Comparison of ENCODE assay signal across 19 cellular contexts in genomic region chr6:111282564-111282963, GRCh38.
DNase-seq lines count a peak whose midpoint lies in the region; ATAC-seq, FAIRE-seq and TF ChIP-seq lines count a peak whose summit lies in the region.
"Had no signal": no experiment of that assay in that cellular context is flagged by ENCODE, and none has a peak within 500 bp of the region (broad histone marks: within the 10 kb centered on the region; RNA-seq: fewer than 3 reads in every experiment).

No MANE protein-coding gene starts in this region.

- no peaks in the 10 kb centered on the region for H3K27me3 ChIP-seq in Caco-2 (replicated peaks; ENCODE audit: control insufficient read depth, insufficient read depth, low read length)
- no peaks in the 10 kb centered on the region for H3K27me3 ChIP-seq in H7 (ENCODE audit: control insufficient read depth, insufficient read depth, low read length)

- CTCF ChIA-PET in Caco-2 (lab: Charles Lee): no interaction called here

- BruUV-seq in Caco-2 (replicated peaks; lab: Mats Ljungman, UMichigan): no TSS peak

- no peak overlapping the region for H3K4me3 Mint-ChIP-seq in Caco-2 (ENCODE audit: unreplicated experiment)
- H3K4me3 Mint-ChIP-seq: CD4-positive, alpha-beta T cell; H9 had no signal

- peak; percentile 64 for FAIRE-seq in RCC 7860 (lab: Jason Lieb, UNC)
- FAIRE-seq: A549, GM12892, HTR-8/SVneo had no signal

- H3K4me1 Mint-ChIP-seq in Caco-2 (ENCODE audit: low read depth, unreplicated experiment): peaks cover 25% of the 10 kb centered on the region

- ATAC-seq in left colon (peak; percentile 71), HG02840 (IDR thresholded peaks at IDR 0.05; ENCODE audit: low FRiP score, unreplicated experiment) (no peak)
- ATAC-seq: A549 had no signal

- TF ChIP-seq CTCF in Caco-2 (IDR thresholded peaks at IDR 0.05; ENCODE audit: insufficient read depth in 1 of 2, low read depth in 1 of 2, low read length in 1 of 2, severe bottlenecking in 1 of 2, unreplicated experiment in 1 of 2): no peak

- intact Hi-C loops in Caco-2 (cut with micrococcal nuclease; ENCODE audit: unreplicated experiment) (no loop called here), left colon (cut with DNase I, micrococcal nuclease) (no loop called here)

- peaks cover 65% of the 10 kb centered on the region for H3K36me3 Mint-ChIP-seq in Caco-2 (ENCODE audit: insufficient read depth, unreplicated experiment)

- no peaks in the 10 kb centered on the region for H3K9me3 Mint-ChIP-seq in Caco-2 (ENCODE audit: unreplicated experiment)
- H3K9me3 Mint-ChIP-seq: CD4-positive, alpha-beta T cell had no signal

- no peaks in the 10 kb centered on the region for H3K27me3 Mint-ChIP-seq in Caco-2 (ENCODE audit: insufficient read depth, unreplicated experiment)
- H3K27me3 Mint-ChIP-seq: CD4-positive, alpha-beta T cell had no signal

- no peaks in the 10 kb centered on the region for H3K9me3 ChIP-seq in Caco-2
- H3K9me3 ChIP-seq: A549 had no signal

- peaks cover 21% of the 10 kb centered on the region for H3K4me1 ChIP-seq in Caco-2
- H3K4me1 ChIP-seq: A549 had no signal

- H3K27ac Mint-ChIP-seq in Caco-2 (ENCODE audit: unreplicated experiment): peak overlapping the region; percentile 35
- H3K27ac Mint-ChIP-seq: CD4-positive, alpha-beta T cell; H9 had no signal

- H3K4me3 ChIP-seq in Caco-2 (ENCODE audit: low read depth, low read length) (no peak overlapping the region), H7 (ENCODE audit: insufficient read depth, low read depth, low read length) (no peak overlapping the region)
- H3K4me3 ChIP-seq: A549 had no signal

- H3K36me3 ChIP-seq in Caco-2 (ENCODE audit: control insufficient read depth, insufficient read depth, low read length) (peaks cover 2% of the 10 kb centered on the region; the same call in 1 of the 2 replicates), H7 (replicated peaks; ENCODE audit: control insufficient read depth, insufficient read depth, low read length) (peaks cover 8% of the 10 kb centered on the region)

- POLR2A ChIA-PET in Caco-2 (lab: Charles Lee): no interaction called here

- no peak for DNase-seq in Caco-2
- no peak for DNase-seq in RCC 7860 (ENCODE audit: low spot score)
- DNase-seq in left colon: no peak
- DNase-seq in renal cortical epithelial cell (ENCODE audit: low read depth): peak; percentile 87
- no peak for DNase-seq in cerebellum (ENCODE audit: low spot score)
- DNase-seq in SW480 (ENCODE audit: low spot score): no peak
- DNase-seq in H7: no peak
- DNase-seq: AML-193; CD4-positive, alpha-beta T cell; DMS153; DMS79; GDM1; GOT3; H9; IMR-90 had no signal
